ENCODE assay signal across 25 cellular contexts in the genomic region with DNA sequence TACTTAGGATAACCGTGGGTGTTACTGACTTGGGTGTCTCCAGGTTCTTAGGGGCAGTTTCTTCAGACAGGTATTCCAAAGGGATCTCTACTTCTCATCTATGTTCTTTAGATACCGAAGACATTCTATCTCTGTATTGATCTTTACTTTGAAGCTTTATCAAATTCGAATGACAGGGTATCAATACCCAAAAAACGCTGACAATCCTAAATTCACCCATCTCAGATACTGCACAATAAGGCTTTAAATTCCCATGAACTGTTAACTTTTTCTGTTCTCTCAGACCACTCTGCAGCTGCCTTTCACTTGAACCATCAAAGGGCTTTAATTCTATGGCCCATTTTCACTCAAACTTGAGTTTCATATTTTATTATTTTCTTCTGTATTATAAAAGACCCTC.
"Had no signal": no experiment of that assay in that cellular context is flagged by ENCODE, and none has a peak within 500 bp of the region (broad histone marks: within the 10 kb centered on the region; RNA-seq: fewer than 3 reads in every experiment).

No MANE protein-coding gene starts in this region.

- H3K4me1 ChIP-seq: thyroid gland, vagina had no signal

- H3K9me3 Mint-ChIP-seq: naive B cell; natural killer cell; stimulated activated effector memory CD8-positive, alpha-beta T cell treated with anti-CD3 and anti-CD28 coated beads, Interleukin-12 subunit alpha, Interleukin-12 subunit beta, amount 100 ng/mL, for 72 hours; stimulated activated naive CD8-positive, alpha-beta T cell treated with anti-CD3 and anti-CD28 coated beads, Interleukin-15, amount 100 ng/mL, for 72 hours had no signal

- H3K9me3 ChIP-seq: left ventricle myocardium inferior, ovary, right atrium auricular region, testis, thyroid gland, transverse colon, upper lobe of left lung, vagina had no signal

- DNase-seq: islet precursor cell; left ventricle myocardium inferior; mesendoderm; naive B cell; natural killer cell; ovary; stimulated activated CD4-positive, alpha-beta T cell treated with anti-CD3 and anti-CD28 coated beads, Interleukin-12 subunit alpha, Interleukin-12 subunit beta, amount 100 ng/mL, for 4 hours; stimulated activated CD4-positive, alpha-beta T cell treated with anti-CD3 and anti-CD28 coated beads, Interleukin-15, amount 100 ng/mL, for 24 hours; stimulated activated CD4-positive, alpha-beta T cell treated with anti-CD3 and anti-CD28 coated beads, Interleukin-2, amount 100 ng/mL, for 24 hours; stimulated activated CD4-positive, alpha-beta T cell treated with anti-CD3 and anti-CD28 coated beads, Interleukin-4, amount 100 ng/mL, for 1 hour; stimulated activated naive CD4-positive, alpha-beta T cell treated with Interleukin-2 at 50 U/mL for 16 hours; stimulated activated naive CD8-positive, alpha-beta T cell treated with anti-CD3 and anti-CD28 coated beads, Interleukin-15, amount 100 ng/mL, for 72 hours; substantia nigra; testis; thyroid gland; transverse colon; upper lobe of left lung had no signal

- ATAC-seq: natural killer cell; sciatic nerve; stimulated activated effector memory CD8-positive, alpha-beta T cell treated with anti-CD3 and anti-CD28 coated beads, Interleukin-12 subunit alpha, Interleukin-12 subunit beta, amount 100 ng/mL, for 72 hours; stimulated activated naive CD8-positive, alpha-beta T cell treated with anti-CD3 and anti-CD28 coated beads, Interleukin-15, amount 100 ng/mL, for 72 hours had no signal

- H3K27me3 ChIP-seq: ovary, right atrium auricular region, testis, thyroid gland, transverse colon, upper lobe of left lung, vagina had no signal

- H3K27ac Mint-ChIP-seq: mesothelial cell of epicardium; natural killer cell; progenitor cell of endocrine pancreas; stimulated activated effector memory CD8-positive, alpha-beta T cell treated with anti-CD3 and anti-CD28 coated beads, Interleukin-12 subunit alpha, Interleukin-12 subunit beta, amount 100 ng/mL, for 72 hours; stimulated activated naive CD8-positive, alpha-beta T cell treated with anti-CD3 and anti-CD28 coated beads, Interleukin-15, amount 100 ng/mL, for 72 hours had no signal

- H3K27me3 Mint-ChIP-seq: naive B cell had no signal

- H3K27ac ChIP-seq: left ventricle myocardium inferior, ovary, right atrium auricular region, skin epidermis, thyroid gland, transverse colon, upper lobe of left lung, vagina had no signal

- H3K4me3 ChIP-seq: left ventricle myocardium inferior, lung, ovary, right atrium auricular region, skin epidermis, testis, thyroid gland, transverse colon, upper lobe of left lung, vagina had no signal

- H3K36me3 ChIP-seq: left ventricle myocardium inferior, ovary, right atrium auricular region, thyroid gland, transverse colon, upper lobe of left lung, vagina had no signal

- H3K4me3 Mint-ChIP-seq: mesothelial cell of epicardium; naive B cell; natural killer cell; stimulated activated effector memory CD8-positive, alpha-beta T cell treated with anti-CD3 and anti-CD28 coated beads, Interleukin-12 subunit alpha, Interleukin-12 subunit beta, amount 100 ng/mL, for 72 hours; stimulated activated naive CD8-positive, alpha-beta T cell treated with anti-CD3 and anti-CD28 coated beads, Interleukin-15, amount 100 ng/mL, for 72 hours had no signal

- H3K36me3 Mint-ChIP-seq: natural killer cell; stimulated activated effector memory CD8-positive, alpha-beta T cell treated with anti-CD3 and anti-CD28 coated beads, Interleukin-12 subunit alpha, Interleukin-12 subunit beta, amount 100 ng/mL, for 72 hours had no signal
